Comparison of ENCODE assay signal across 7 cellular contexts in the genomic region with DNA sequence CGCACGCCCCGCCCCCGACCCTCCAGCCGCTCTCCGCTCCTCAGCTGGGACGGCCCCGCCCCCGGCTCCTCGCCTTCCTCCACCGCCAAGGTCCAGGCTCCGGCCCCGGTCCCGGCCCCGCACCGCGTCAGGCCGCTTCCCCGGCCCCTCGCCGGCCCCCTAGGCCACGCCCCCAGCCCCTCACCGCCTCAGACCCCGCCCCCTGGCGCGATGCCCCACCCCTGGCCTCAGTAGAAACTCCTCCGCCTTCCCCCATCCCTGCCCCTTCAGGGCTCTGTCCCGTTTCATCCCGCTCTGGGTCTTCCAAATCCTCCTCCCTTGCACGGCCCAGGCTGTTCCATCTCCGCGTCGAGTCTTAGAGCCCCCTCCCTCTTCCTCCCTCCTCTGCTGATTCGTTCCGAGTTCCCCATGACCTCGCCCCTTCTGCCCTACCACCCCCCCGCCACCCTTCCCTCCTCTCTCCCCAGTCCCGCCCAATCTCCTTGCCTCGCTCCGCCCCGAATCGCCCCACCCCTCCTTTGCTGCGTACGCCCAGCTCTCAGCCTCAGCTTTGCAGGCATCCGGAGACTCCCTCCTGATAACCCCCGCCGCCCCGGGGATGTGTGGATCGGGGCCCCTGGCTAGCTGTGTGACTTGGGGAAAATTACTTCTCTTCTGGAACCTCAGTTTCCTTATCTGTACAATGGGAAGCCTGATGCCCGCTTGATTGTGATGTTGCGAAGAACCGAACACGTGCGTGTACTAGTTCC. TPM values are rescaled to one million over a fixed set of nuclear protein-coding genes. Genes with fewer than 3 reads are reported as not detected.
A peak's percentile ranks its signal among the peaks of the same experiment; 100 is the strongest.
DNase-seq lines count a peak whose midpoint lies in the region; ATAC-seq and TF ChIP-seq lines count a peak whose summit lies in the region.

No MANE protein-coding gene starts in this region.

- DNase-seq in activated T-helper 1 cell treated with anti-CD3 and anti-CD28 coated beads, Interleukin-2, amount 50 U/mL, for 16 hours (ENCODE audit: low read depth in 1 of 2, low spot score in 1 of 2) = peak; percentile 83 to 89
- DNase-seq in fibroblast of mammary gland (ENCODE audit: low read depth) (peak; percentile 91), naive B cell (peak; percentile 85)
- DNase-seq in stimulated activated CD8-positive, alpha-beta memory T cell treated with anti-CD3 and anti-CD28 coated beads, Interleukin-7, amount 100 ng/mL, for 48 hours (ENCODE audit: extremely low read depth in 1 of 2, low read depth in 1 of 2) = peak; percentile 65 to 83

- H3K4me3 ChIP-seq in HUES64 (ENCODE audit: low read length) (peak overlapping the region; percentile 83), fibroblast of mammary gland (ENCODE audit: control insufficient read depth, low read depth, low read length) (peak overlapping the region; percentile 66)

- H3K4me1 Mint-ChIP-seq in naive B cell = peaks cover 19 to 23% (median 21%) of the 10 kb centered on the region in 3 donors

- no peak overlapping the region; the same call in 1 of the 2 replicates for H3K27ac ChIP-seq in HUES64 (ENCODE audit: low read depth, low read length)

- H3K36me3 Mint-ChIP-seq in naive B cell = no peaks in the 10 kb centered on the region

- no peaks in the 10 kb centered on the region for H3K9me3 ChIP-seq in HUES64 (ENCODE audit: insufficient read depth, low read depth, low read length)

- TF ChIP-seq CTCF in fibroblast of mammary gland (conservative IDR thresholded peaks at IDR 0.05; ENCODE audit: control insufficient read depth, insufficient read depth, low read depth, low read length) = no peak

- ATAC-seq in GM18498 (IDR thresholded peaks at IDR 0.05; ENCODE audit: unreplicated experiment) (peak; percentile 66), naive B cell (ENCODE audit: low read depth in 2 of 2) (peak; percentile 81 to 82)

- no peaks in the 10 kb centered on the region; the same call in 1 of the 2 replicates for H3K4me1 ChIP-seq in HUES64 (ENCODE audit: insufficient read depth, low read length)

- peaks cover 29% of the 10 kb centered on the region; the same call in 1 of the 2 replicates for H3K27me3 ChIP-seq in HUES64 (ENCODE audit: insufficient read depth, low read length)

- peak overlapping the region; percentile 73 to 95 (median 90) for H3K4me3 Mint-ChIP-seq in naive B cell

- 5% methylated on average over 50 of the region's 54 CpGs for WGBS in HUES64

- peaks cover 15 to 28% (median 20%) of the 10 kb centered on the region in 3 donors for H3K27me3 Mint-ChIP-seq in naive B cell

- no peaks in the 10 kb centered on the region for H3K9me3 Mint-ChIP-seq in naive B cell

- no peaks in the 10 kb centered on the region for H3K36me3 ChIP-seq in HUES64 (ENCODE audit: insufficient read depth, low read length)

- H3K27ac Mint-ChIP-seq in naive B cell = peak overlapping the region in 3 of 6 donors; percentile 77 to 91 (median 79)

- peak overlapping the region; percentile 3; the same call in 1 of the 2 replicates for H3K9ac ChIP-seq in HUES64 (ENCODE audit: low read depth, low read length)

TF ChIP-seq in PFSK-1, 5 proteins besides CTCF, POLR2A, EP300 and RAD21:
- TF ChIP-seq FOXP2 (optimal IDR thresholded peaks at IDR 0.05; ENCODE audit: borderline replicate concordance, extremely low read depth, extremely low read length, insufficient read depth) (no peak), TAF1 (IDR thresholded peaks at IDR 0.05; ENCODE audit: borderline replicate concordance, insufficient read depth, low read length) (peak; percentile 13; the same call in 1 of the 2 replicates), SIN3A (IDR thresholded peaks at IDR 0.05; ENCODE audit: borderline replicate concordance, insufficient read depth, low read length) (no peak), POLR2AphosphoS5 (IDR thresholded peaks at IDR 0.05; ENCODE audit: low read depth, low read length) (peak; percentile 86)
- TF ChIP-seq, protein P1, sequence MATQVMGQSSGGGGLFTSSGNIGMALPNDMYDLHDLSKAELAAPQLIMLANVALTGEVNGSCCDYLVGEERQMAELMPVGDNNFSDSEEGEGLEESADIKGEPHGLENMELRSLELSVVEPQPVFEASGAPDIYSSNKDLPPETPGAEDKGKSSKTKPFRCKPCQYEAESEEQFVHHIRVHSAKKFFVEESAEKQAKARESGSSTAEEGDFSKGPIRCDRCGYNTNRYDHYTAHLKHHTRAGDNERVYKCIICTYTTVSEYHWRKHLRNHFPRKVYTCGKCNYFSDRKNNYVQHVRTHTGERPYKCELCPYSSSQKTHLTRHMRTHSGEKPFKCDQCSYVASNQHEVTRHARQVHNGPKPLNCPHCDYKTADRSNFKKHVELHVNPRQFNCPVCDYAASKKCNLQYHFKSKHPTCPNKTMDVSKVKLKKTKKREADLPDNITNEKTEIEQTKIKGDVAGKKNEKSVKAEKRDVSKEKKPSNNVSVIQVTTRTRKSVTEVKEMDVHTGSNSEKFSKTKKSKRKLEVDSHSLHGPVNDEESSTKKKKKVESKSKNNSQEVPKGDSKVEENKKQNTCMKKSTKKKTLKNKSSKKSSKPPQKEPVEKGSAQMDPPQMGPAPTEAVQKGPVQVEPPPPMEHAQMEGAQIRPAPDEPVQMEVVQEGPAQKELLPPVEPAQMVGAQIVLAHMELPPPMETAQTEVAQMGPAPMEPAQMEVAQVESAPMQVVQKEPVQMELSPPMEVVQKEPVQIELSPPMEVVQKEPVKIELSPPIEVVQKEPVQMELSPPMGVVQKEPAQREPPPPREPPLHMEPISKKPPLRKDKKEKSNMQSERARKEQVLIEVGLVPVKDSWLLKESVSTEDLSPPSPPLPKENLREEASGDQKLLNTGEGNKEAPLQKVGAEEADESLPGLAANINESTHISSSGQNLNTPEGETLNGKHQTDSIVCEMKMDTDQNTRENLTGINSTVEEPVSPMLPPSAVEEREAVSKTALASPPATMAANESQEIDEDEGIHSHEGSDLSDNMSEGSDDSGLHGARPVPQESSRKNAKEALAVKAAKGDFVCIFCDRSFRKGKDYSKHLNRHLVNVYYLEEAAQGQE (IDR thresholded peaks at IDR 0.05; ENCODE audit: insufficient read depth in 1 of 2, low read depth in 2 of 2, low read length in 2 of 2) = no peak

RNA-seq across cellular contexts. Expression of gene ASAP3, which starts 0.4 kb away (rescaled TPM):
- polyA plus RNA-seq in HUES64 (2013, experiment 1 of 2) = 22.0 TPM
- 28.3 TPM for polyA plus RNA-seq in HUES64 (2013, experiment 2 of 2)
- 108 TPM for polyA plus RNA-seq in PFSK-1 (2012; ENCODE audit: insufficient read length, low read depth)
- under 1 TPM in 4 of 6 donors, not detected in 2; 0.16 to 0.69 (median 0.58) TPM for polyA plus RNA-seq in naive B cell (ENCODE audit: low read depth in 6 of 6)

RNA-seq across cellular contexts. Expression of gene E2F2, which starts 46.6 kb away (rescaled TPM):
- 3.0 TPM for polyA plus RNA-seq in HUES64 (2013, experiment 1 of 2)
- 4.2 TPM for polyA plus RNA-seq in HUES64 (2013, experiment 2 of 2)
- 4.7 TPM for polyA plus RNA-seq in PFSK-1 (2012; ENCODE audit: insufficient read length, low read depth)
- polyA plus RNA-seq in naive B cell (ENCODE audit: low read depth in 6 of 6) = 1 to 10 TPM in 2 of 6 donors, under 1 TPM in 4; 0.06 to 1.7 (median 0.46) TPM

RNA-seq across cellular contexts. Expression of gene TCEA3, which starts 59.9 kb away (rescaled TPM):
- 0.25 TPM for polyA plus RNA-seq in HUES64 (2013, experiment 1 of 2)
- 1.0 TPM for polyA plus RNA-seq in HUES64 (2013, experiment 2 of 2)
- 2.7 TPM for polyA plus RNA-seq in PFSK-1 (2012; ENCODE audit: insufficient read length, low read depth)
- not detected for polyA plus RNA-seq in naive B cell (ENCODE audit: low read depth in 6 of 6)
